ENCODE assay signal across 1 cellular context in genomic region chr7:128777156-128778123, GRCh38.
TF ChIP-seq lines count a peak whose summit lies in the region.

No MANE protein-coding gene starts in this region.

TF ChIP-seq in K562, 482 proteins besides CTCF, POLR2A, EP300 and RAD21 (continues in another document):
- TF ChIP-seq NFRKB (IDR thresholded peaks at IDR 0.05; ENCODE audit: low read depth) (no peak; the same call in 1 of the 2 replicates), TFAM (CRISPR knock-in tag; conservative IDR thresholded peaks at IDR 0.05) (no peak), MEIS2 (IDR thresholded peaks at IDR 0.05; ENCODE audit: partially characterized antibody) (no peak), JUN (IDR thresholded peaks at IDR 0.05; ENCODE audit: borderline replicate concordance, low read depth, low read length) (peak; percentile 97), JUN (CRISPR knock-in tag; IDR thresholded peaks at IDR 0.05; ENCODE audit: borderline replicate concordance) (no peak), CREB3L1 (IDR thresholded peaks at IDR 0.05; ENCODE audit: borderline replicate concordance, low read depth) (no peak), FOXO4 (CRISPR knock-in tag; IDR thresholded peaks at IDR 0.05) (no peak), ZNF134 (CRISPR knock-in tag; conservative IDR thresholded peaks at IDR 0.05) (no peak), ID3 (CRISPR knock-in tag; IDR thresholded peaks at IDR 0.05) (no peak), ID3 (tag; IDR thresholded peaks at IDR 0.05) (0 out of 2 replicates have a peak, but pooled peaks have one; percentile 36), PHB2 (IDR thresholded peaks at IDR 0.05; ENCODE audit: low read depth) (no peak), SMARCC2 (IDR thresholded peaks at IDR 0.05; ENCODE audit: low read depth) (peak; percentile 71; the same call in 1 of the 2 replicates), SMARCA4 (IDR thresholded peaks at IDR 0.05) (peak; percentile 92), ZSCAN32 (CRISPR knock-in tag; IDR thresholded peaks at IDR 0.05) (no peak), ZBTB40 (IDR thresholded peaks at IDR 0.05) (peak; percentile 78), ZBTB40 (CRISPR knock-in tag; IDR thresholded peaks at IDR 0.05) (no peak), CBX3 (IDR thresholded peaks at IDR 0.05; ENCODE audit: borderline replicate concordance in 1 of 2, low read length in 2 of 2) (peak in 1 of 2 experiments; percentile 99; a peak in 2 of 3 replicates), ATF3 (IDR thresholded peaks at IDR 0.05) (peak; percentile 97), ATF3 (CRISPR knock-in tag; conservative IDR thresholded peaks at IDR 0.05) (peak; percentile 99), ARID1B (IDR thresholded peaks at IDR 0.05) (peak; percentile 71), ZNF316 (IDR thresholded peaks at IDR 0.05) (peak; percentile 1; the same call in 1 of the 2 replicates), MAFG (tag; conservative IDR thresholded peaks at IDR 0.05) (0 out of 2 replicates have a peak, but pooled peaks have one; percentile 19), NCOA1 (IDR thresholded peaks at IDR 0.05; ENCODE audit: low read depth) (0 out of 2 replicates have a peak, but pooled peaks have one; percentile 25), DNMT1 (IDR thresholded peaks at IDR 0.05) (0 out of 2 replicates have a peak, but pooled peaks have one; percentile 32), AFF1 (IDR thresholded peaks at IDR 0.05; ENCODE audit: low read depth in 1 of 2, partially characterized antibody in 2 of 2) (peak in 1 of 2 experiments; percentile 100), PPARD (CRISPR knock-in tag; IDR thresholded peaks at IDR 0.05) (no peak), EHMT2 (IDR thresholded peaks at IDR 0.05) (peak; percentile 69), MAX (CRISPR knock-in tag; IDR thresholded peaks at IDR 0.05) (no peak), LCOR (CRISPR knock-in tag; IDR thresholded peaks at IDR 0.05) (no peak), NCOA4 (IDR thresholded peaks at IDR 0.05; ENCODE audit: partially characterized antibody) (no peak), E2F8 (IDR thresholded peaks at IDR 0.05; ENCODE audit: low read depth, partially characterized antibody) (peak; percentile 48), BRD9 (IDR thresholded peaks at IDR 0.05; ENCODE audit: low read depth, partially characterized antibody) (no peak), MTA2 (IDR thresholded peaks at IDR 0.05; ENCODE audit: low read depth) (peak; percentile 36), TRIM25 (IDR thresholded peaks at IDR 0.05; ENCODE audit: borderline replicate concordance) (0 out of 2 replicates have a peak, but pooled peaks have one; percentile 36)
